1 cellular context compared by ENCODE assay signal in genomic region chr3:171376125-171376947, GRCh38.
TF ChIP-seq lines count a peak whose summit lies in the region.

No MANE protein-coding gene starts in this region.

TF ChIP-seq in K562, 482 proteins besides CTCF, POLR2A, EP300 and RAD21 (continued from another document and continues in another):
- TF ChIP-seq NFIC (IDR thresholded peaks at IDR 0.05) (no peak; the same call in 1 of the 2 replicates), JUND (IDR thresholded peaks at IDR 0.05; ENCODE audit: borderline replicate concordance, low read depth, low read length) (0 out of 2 replicates have a peak, but pooled peaks have one; percentile 39), JUND (tag; IDR thresholded peaks at IDR 0.05; ENCODE audit: borderline replicate concordance, low read depth, low read length) (peak; percentile 31; the same call in 1 of the 3 replicates), ZBTB7A (IDR thresholded peaks at IDR 0.05; ENCODE audit: borderline replicate concordance, control insufficient read depth, low read depth, low read length) (no peak), ZNF77 (CRISPR knock-in tag; IDR thresholded peaks at IDR 0.05) (no peak), ZKSCAN1 (IDR thresholded peaks at IDR 0.05; ENCODE audit: low read depth, low read length) (peak; percentile 92), MEIS2 (IDR thresholded peaks at IDR 0.05; ENCODE audit: partially characterized antibody) (peak; percentile 43), KAT2B (IDR thresholded peaks at IDR 0.05; ENCODE audit: low read depth, low read length) (no peak), MAFK (IDR thresholded peaks at IDR 0.05; ENCODE audit: low read length) (peak; percentile 75), NCOA6 (IDR thresholded peaks at IDR 0.05) (no peak), TOE1 (IDR thresholded peaks at IDR 0.05; ENCODE audit: borderline replicate concordance) (no peak), TOE1 (CRISPR knock-in tag; IDR thresholded peaks at IDR 0.05; ENCODE audit: borderline replicate concordance, low read depth) (no peak), GATA2 (CRISPR knock-in tag; IDR thresholded peaks at IDR 0.05) (peak; percentile 46), POLR2B (IDR thresholded peaks at IDR 0.05; ENCODE audit: low read depth, partially characterized antibody) (no peak), SRSF3 (IDR thresholded peaks at IDR 0.05; ENCODE audit: insufficient read depth, low read length) (no peak), TCF3 (CRISPR knock-in tag; IDR thresholded peaks at IDR 0.05) (peak; percentile 66), ARID1B (IDR thresholded peaks at IDR 0.05) (peak; percentile 65), HIVEP1 (CRISPR knock-in tag; IDR thresholded peaks at IDR 0.05) (no peak), ZBED1 (IDR thresholded peaks at IDR 0.05) (no peak), ZNF311 (CRISPR knock-in tag; IDR thresholded peaks at IDR 0.05) (no peak), TAL1 (IDR thresholded peaks at IDR 0.05) (peak; percentile 27; the same call in 1 of the 2 replicates), FOS (IDR thresholded peaks at IDR 0.05; ENCODE audit: extremely low read depth, insufficient read length) (no peak), RAD51 (IDR thresholded peaks at IDR 0.05; ENCODE audit: borderline replicate concordance, low read depth) (no peak), CBX3 (IDR thresholded peaks at IDR 0.05; ENCODE audit: borderline replicate concordance in 1 of 2, low read length in 2 of 2) (peak in 1 of 2 experiments; percentile 13; a peak in 1 of 3 replicates), STAT5A (IDR thresholded peaks at IDR 0.05; ENCODE audit: borderline replicate concordance, low read length) (no peak), C11orf30 (IDR thresholded peaks at IDR 0.05; ENCODE audit: low read depth) (peak; percentile 87), GATAD2A (IDR thresholded peaks at IDR 0.05) (peak; percentile 31; the same call in 1 of the 2 replicates), MAFF (IDR thresholded peaks at IDR 0.05; ENCODE audit: low read length) (peak; percentile 47; the same call in 1 of the 2 replicates), MGA (IDR thresholded peaks at IDR 0.05) (no peak)
- TF ChIP-seq, protein P1, sequence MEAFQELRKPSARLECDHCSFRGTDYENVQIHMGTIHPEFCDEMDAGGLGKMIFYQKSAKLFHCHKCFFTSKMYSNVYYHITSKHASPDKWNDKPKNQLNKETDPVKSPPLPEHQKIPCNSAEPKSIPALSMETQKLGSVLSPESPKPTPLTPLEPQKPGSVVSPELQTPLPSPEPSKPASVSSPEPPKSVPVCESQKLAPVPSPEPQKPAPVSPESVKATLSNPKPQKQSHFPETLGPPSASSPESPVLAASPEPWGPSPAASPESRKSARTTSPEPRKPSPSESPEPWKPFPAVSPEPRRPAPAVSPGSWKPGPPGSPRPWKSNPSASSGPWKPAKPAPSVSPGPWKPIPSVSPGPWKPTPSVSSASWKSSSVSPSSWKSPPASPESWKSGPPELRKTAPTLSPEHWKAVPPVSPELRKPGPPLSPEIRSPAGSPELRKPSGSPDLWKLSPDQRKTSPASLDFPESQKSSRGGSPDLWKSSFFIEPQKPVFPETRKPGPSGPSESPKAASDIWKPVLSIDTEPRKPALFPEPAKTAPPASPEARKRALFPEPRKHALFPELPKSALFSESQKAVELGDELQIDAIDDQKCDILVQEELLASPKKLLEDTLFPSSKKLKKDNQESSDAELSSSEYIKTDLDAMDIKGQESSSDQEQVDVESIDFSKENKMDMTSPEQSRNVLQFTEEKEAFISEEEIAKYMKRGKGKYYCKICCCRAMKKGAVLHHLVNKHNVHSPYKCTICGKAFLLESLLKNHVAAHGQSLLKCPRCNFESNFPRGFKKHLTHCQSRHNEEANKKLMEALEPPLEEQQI (IDR thresholded peaks at IDR 0.05) = no peak
- TF ChIP-seq, protein P2, sequence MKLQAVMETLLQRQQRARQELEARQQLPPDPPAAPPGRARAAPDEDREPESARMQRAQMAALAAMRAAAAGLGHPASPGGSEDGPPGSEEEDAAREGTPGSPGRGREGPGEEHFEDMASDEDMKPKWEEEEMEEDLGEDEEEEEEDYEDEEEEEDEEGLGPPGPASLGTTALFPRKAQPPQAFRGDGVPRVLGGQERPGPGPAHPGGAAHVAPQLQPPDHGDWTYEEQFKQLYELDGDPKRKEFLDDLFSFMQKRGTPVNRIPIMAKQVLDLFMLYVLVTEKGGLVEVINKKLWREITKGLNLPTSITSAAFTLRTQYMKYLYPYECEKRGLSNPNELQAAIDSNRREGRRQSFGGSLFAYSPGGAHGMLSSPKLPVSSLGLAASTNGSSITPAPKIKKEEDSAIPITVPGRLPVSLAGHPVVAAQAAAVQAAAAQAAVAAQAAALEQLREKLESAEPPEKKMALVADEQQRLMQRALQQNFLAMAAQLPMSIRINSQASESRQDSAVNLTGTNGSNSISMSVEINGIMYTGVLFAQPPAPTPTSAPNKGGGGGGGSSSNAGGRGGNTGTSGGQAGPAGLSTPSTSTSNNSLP (IDR thresholded peaks at IDR 0.05; ENCODE audit: borderline replicate concordance, low read depth, low read length) = no peak
- TF ChIP-seq, protein P3, sequence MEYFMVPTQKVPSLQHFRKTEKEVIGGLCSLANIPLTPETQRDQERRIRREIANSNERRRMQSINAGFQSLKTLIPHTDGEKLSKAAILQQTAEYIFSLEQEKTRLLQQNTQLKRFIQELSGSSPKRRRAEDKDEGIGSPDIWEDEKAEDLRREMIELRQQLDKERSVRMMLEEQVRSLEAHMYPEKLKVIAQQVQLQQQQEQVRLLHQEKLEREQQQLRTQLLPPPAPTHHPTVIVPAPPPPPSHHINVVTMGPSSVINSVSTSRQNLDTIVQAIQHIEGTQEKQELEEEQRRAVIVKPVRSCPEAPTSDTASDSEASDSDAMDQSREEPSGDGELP (CRISPR knock-in tag; IDR thresholded peaks at IDR 0.05; ENCODE audit: borderline replicate concordance) = no peak
- TF ChIP-seq, protein P4, sequence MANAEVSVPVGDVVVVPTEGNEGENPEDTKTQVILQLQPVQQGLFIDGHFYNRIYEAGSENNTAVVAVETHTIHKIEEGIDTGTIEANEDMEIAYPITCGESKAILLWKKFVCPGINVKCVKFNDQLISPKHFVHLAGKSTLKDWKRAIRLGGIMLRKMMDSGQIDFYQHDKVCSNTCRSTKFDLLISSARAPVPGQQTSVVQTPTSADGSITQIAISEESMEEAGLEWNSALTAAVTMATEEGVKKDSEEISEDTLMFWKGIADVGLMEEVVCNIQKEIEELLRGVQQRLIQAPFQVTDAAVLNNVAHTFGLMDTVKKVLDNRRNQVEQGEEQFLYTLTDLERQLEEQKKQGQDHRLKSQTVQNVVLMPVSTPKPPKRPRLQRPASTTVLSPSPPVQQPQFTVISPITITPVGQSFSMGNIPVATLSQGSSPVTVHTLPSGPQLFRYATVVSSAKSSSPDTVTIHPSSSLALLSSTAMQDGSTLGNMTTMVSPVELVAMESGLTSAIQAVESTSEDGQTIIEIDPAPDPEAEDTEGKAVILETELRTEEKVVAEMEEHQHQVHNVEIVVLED (CRISPR knock-in tag; IDR thresholded peaks at IDR 0.05) = no peak
- TF ChIP-seq, protein P5, sequence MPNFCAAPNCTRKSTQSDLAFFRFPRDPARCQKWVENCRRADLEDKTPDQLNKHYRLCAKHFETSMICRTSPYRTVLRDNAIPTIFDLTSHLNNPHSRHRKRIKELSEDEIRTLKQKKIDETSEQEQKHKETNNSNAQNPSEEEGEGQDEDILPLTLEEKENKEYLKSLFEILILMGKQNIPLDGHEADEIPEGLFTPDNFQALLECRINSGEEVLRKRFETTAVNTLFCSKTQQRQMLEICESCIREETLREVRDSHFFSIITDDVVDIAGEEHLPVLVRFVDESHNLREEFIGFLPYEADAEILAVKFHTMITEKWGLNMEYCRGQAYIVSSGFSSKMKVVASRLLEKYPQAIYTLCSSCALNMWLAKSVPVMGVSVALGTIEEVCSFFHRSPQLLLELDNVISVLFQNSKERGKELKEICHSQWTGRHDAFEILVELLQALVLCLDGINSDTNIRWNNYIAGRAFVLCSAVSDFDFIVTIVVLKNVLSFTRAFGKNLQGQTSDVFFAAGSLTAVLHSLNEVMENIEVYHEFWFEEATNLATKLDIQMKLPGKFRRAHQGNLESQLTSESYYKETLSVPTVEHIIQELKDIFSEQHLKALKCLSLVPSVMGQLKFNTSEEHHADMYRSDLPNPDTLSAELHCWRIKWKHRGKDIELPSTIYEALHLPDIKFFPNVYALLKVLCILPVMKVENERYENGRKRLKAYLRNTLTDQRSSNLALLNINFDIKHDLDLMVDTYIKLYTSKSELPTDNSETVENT (CRISPR knock-in tag; IDR thresholded peaks at IDR 0.05) = no peak
- TF ChIP-seq, protein P6, sequence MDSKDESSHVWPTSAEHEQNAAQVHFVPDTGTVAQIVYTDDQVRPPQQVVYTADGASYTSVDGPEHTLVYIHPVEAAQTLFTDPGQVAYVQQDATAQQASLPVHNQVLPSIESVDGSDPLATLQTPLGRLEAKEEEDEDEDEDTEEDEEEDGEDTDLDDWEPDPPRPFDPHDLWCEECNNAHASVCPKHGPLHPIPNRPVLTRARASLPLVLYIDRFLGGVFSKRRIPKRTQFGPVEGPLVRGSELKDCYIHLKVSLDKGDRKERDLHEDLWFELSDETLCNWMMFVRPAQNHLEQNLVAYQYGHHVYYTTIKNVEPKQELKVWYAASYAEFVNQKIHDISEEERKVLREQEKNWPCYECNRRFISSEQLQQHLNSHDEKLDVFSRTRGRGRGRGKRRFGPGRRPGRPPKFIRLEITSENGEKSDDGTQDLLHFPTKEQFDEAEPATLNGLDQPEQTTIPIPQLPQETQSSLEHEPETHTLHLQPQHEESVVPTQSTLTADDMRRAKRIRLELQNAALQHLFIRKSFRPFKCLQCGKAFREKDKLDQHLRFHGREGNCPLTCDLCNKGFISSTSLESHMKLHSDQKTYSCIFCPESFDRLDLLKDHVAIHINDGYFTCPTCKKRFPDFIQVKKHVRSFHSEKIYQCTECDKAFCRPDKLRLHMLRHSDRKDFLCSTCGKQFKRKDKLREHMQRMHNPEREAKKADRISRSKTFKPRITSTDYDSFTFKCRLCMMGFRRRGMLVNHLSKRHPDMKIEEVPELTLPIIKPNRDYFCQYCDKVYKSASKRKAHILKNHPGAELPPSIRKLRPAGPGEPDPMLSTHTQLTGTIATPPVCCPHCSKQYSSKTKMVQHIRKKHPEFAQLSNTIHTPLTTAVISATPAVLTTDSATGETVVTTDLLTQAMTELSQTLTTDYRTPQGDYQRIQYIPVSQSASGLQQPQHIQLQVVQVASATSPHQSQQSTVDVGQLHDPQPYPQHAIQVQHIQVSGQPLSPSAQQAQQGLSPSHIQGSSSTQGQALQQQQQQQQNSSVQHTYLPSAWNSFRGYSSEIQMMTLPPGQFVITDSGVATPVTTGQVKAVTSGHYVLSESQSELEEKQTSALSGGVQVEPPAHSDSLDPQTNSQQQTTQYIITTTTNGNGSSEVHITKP (IDR thresholded peaks at IDR 0.05; ENCODE audit: partially characterized antibody) = no peak
